In genomic region chr5:5494489-5495402, GRCh38 we compare ENCODE assay signal across 8 cellular contexts.
DNase-seq lines count a peak whose midpoint lies in the region; TF ChIP-seq lines count a peak whose summit lies in the region.

No MANE protein-coding gene starts in this region.

- H3K23ac ChIP-seq in neuronal stem cell (ENCODE audit: low read depth, low read length, poor library complexity): no peak overlapping the region

- H3K18ac ChIP-seq in neuronal stem cell (ENCODE audit: low read length): no peak overlapping the region

- no peak overlapping the region for H3K9ac ChIP-seq in neuronal stem cell (ENCODE audit: low read depth, low read length, poor library complexity)
- H3K9ac ChIP-seq in subcutaneous abdominal adipose tissue (ENCODE audit: low read length in 5 of 5): peak overlapping the region in 1 of 5 donors; percentile 25

- H3K9me3 ChIP-seq in esophagus squamous epithelium (no peaks in the 10 kb centered on the region), neuronal stem cell (replicated peaks in 1 of 2; ENCODE audit: control insufficient read depth in 2 of 2, insufficient read depth in 1 of 2, low read depth in 1 of 2, low read length in 2 of 2) (peaks cover 0 to 2% of the 10 kb centered on the region in 2 donors), subcutaneous abdominal adipose tissue (ENCODE audit: control insufficient read depth in 5 of 5, low read length in 5 of 5) (no peaks in the 10 kb centered on the region)

- TF ChIP-seq POLR2A in esophagus squamous epithelium (IDR thresholded peaks at IDR 0.05): no peak

- no peak overlapping the region for H3K14ac ChIP-seq in neuronal stem cell (ENCODE audit: low read length)

- no peak overlapping the region for H2BK15ac ChIP-seq in neuronal stem cell (ENCODE audit: low read length)

- no peak overlapping the region for H3K4ac ChIP-seq in neuronal stem cell (ENCODE audit: low read length)

- H4K91ac ChIP-seq in neuronal stem cell (ENCODE audit: low read depth, low read length, poor library complexity): no peak overlapping the region

- no peaks in the 10 kb centered on the region for H3K79me1 ChIP-seq in neuronal stem cell (ENCODE audit: low read depth, low read length)

- H4K8ac ChIP-seq in neuronal stem cell (ENCODE audit: low read depth, low read length): no peak overlapping the region

- TF ChIP-seq CTCF in GM06990 (IDR thresholded peaks at IDR 0.05; ENCODE audit: insufficient read depth, low read length, poor library complexity, severe bottlenecking) (no peak), esophagus squamous epithelium (IDR thresholded peaks at IDR 0.05) (no peak)

- H3K4me3 ChIP-seq in GM06990 (replicated peaks; ENCODE audit: low read depth, low read length) (no peak overlapping the region), esophagus squamous epithelium (peak overlapping the region in 3 of 4 donors; percentile 21 to 55 (median 27)), neuronal stem cell (ENCODE audit: low read length in 2 of 2) (peak overlapping the region in 1 of 2 donors; percentile 55), subcutaneous abdominal adipose tissue (ENCODE audit: low read depth in 1 of 5, low read length in 5 of 5) (peak overlapping the region in 4 of 5 donors; percentile 27 to 54 (median 40))

- H3K4me1 ChIP-seq in esophagus squamous epithelium (peaks cover 11 to 23% (median 13%) of the 10 kb centered on the region in 3 donors), neuronal stem cell (ENCODE audit: control insufficient read depth in 2 of 2, insufficient read depth in 1 of 2, low read depth in 1 of 2, low read length in 2 of 2) (peaks cover 1% of the 10 kb centered on the region in 2 donors), subcutaneous abdominal adipose tissue (ENCODE audit: control insufficient read depth in 5 of 5, insufficient read depth in 5 of 5, low read length in 5 of 5) (peaks cover 0 to 29% (median 20%) of the 10 kb centered on the region in 5 donors)

- H3K27me3 ChIP-seq in GM06990 (replicated peaks; ENCODE audit: control insufficient read depth, insufficient read depth, low read length): no peaks in the 10 kb centered on the region
- peaks cover 0 to 31% (median 0%) of the 10 kb centered on the region in 4 donors for H3K27me3 ChIP-seq in esophagus squamous epithelium
- peaks cover 0 to 10% (median 0%) of the 10 kb centered on the region in 3 experiments for H3K27me3 ChIP-seq in neuronal stem cell (ENCODE audit: control insufficient read depth in 3 of 3, insufficient read depth in 3 of 3, low read depth in 1 of 3, low read length in 3 of 3)
- no peaks in the 10 kb centered on the region for H3K27me3 ChIP-seq in subcutaneous abdominal adipose tissue (ENCODE audit: control insufficient read depth in 5 of 5, insufficient read depth in 4 of 5, low read length in 5 of 5)

- H3K36me3 ChIP-seq in GM06990 (ENCODE audit: control insufficient read depth, insufficient read depth, low read length) (no peaks in the 10 kb centered on the region), esophagus squamous epithelium (peaks cover 0 to 13% (median 2%) of the 10 kb centered on the region in 3 donors), neuronal stem cell (replicated peaks in 1 of 2; ENCODE audit: control insufficient read depth in 2 of 2, insufficient read depth in 2 of 2, low read length in 2 of 2) (peaks cover 0 to 13% of the 10 kb centered on the region in 2 donors), subcutaneous abdominal adipose tissue (ENCODE audit: control insufficient read depth in 5 of 5, insufficient read depth in 5 of 5, low read length in 5 of 5) (peaks cover 1 to 14% (median 5%) of the 10 kb centered on the region in 5 donors)

- 10 to 15% methylated on average over 6 to 27 of the region's 62 CpGs for WGBS in esophagus squamous epithelium, 2 donors
- WGBS in neuronal stem cell (ENCODE audit: extremely low coverage in 2 of 2, insufficient read length in 2 of 2, insufficient replicate concordance in 1 of 2), 2 donors: no CpG with 5 or more reads among the region's 62 CpGs

- intact Hi-C loops in esophagus squamous epithelium (cut with DNase I): loop anchor here (10.0 kb wide), 1 partner anchor 390 kb away; no protein-coding TSS in a partner anchor

- DNase-seq in GM06990 (ENCODE audit: extremely low read depth, insufficient read length) (peak; percentile 81), HCEC 1CT (peak; percentile 7), NCI-H187 (lab: John Stamatoyannopoulos, UW) (peak; percentile 17 to 69), activated T-cell treated with anti-CD3 and anti-CD28 coated beads for 24 hours (ENCODE audit: low read depth) (peak; percentile 69), esophagus squamous epithelium (lab: John Stamatoyannopoulos, UW) (peak; percentile 30), neuronal stem cell (ENCODE audit: low spot score) (peak; percentile 72), SKM-1 (lab: John Stamatoyannopoulos, UW; ENCODE audit: unreplicated experiment) (no peak)

- H2AFZ ChIP-seq in neuronal stem cell (ENCODE audit: low read length): no peak overlapping the region

- no peak overlapping the region for H2BK120ac ChIP-seq in neuronal stem cell (ENCODE audit: low read depth, low read length)

- H2BK5ac ChIP-seq in neuronal stem cell (ENCODE audit: low read length): no peak overlapping the region

- no peak overlapping the region for H3K27ac ChIP-seq in esophagus squamous epithelium
- no peak overlapping the region for H3K27ac ChIP-seq in neuronal stem cell (replicated peaks; ENCODE audit: low read length)
- H3K27ac ChIP-seq in subcutaneous abdominal adipose tissue (ENCODE audit: low read depth, low read length): no peak overlapping the region

- H2AK5ac ChIP-seq in neuronal stem cell (ENCODE audit: low read depth, low read length): no peak overlapping the region

- H2BK12ac ChIP-seq in neuronal stem cell (ENCODE audit: low read length): no peak overlapping the region

- H3K4me2 ChIP-seq in neuronal stem cell (ENCODE audit: insufficient read depth, low read length, poor library complexity, severe bottlenecking): peak overlapping the region; percentile 63
